In the genomic region with DNA sequence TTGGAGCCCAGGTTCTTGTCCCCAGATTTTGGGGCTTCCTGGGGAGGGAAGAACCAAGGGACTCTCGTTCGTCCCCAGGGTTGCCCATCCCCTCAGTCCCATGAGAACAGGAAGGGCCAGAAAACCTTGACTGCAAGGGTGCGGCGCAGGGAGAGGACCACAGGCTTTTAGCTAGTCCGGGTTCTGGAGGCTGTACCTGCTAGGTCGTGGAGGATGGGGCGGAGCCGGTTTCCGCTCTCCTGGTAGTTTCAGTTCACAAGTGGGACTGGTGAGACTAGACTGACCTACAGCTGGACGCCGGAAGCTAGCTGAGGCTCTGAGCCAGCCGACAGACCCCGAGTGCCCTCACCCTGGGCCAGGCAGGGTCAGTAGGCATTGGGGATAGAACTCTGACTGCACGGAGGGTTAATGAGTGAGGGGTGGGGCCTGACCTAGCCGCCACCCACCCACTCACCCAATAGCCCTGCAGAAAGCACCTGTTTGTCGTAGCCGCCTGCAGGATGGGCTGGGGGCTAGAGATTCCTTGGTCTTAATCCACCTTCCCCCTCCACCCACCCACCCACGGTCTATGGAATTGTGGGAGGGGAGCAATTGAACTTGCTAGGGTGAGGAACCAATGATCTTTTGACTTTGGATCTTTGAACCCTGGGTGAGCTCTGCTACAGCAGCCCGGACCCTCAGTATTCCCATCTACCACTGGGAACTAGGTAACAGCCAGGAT, we compare ENCODE assay signal across 8 cellular contexts. TPM values are rescaled to one million over a fixed set of nuclear protein-coding genes. Genes with fewer than 3 reads are reported as not detected.
DNase-seq lines count a peak whose midpoint lies in the region; ATAC-seq and TF ChIP-seq lines count a peak whose summit lies in the region.

No MANE protein-coding gene starts in this region.

- DNase-seq in cardiac muscle cell (ENCODE audit: low read depth in 1 of 2, low spot score in 1 of 2): peak; percentile 35 to 39
- DNase-seq in cardiac septum (ENCODE audit: low spot score): no peak
- peak; percentile 59 to 75 for DNase-seq in dermis microvascular lymphatic vessel endothelial cell (ENCODE audit: low read depth in 2 of 2)
- DNase-seq in aorta: peak in 1 of 2 donors; percentile 73
- DNase-seq in SIG-M5 treated with dmso at 0.1 percent for 504 hours (lab: John Stamatoyannopoulos, UW; ENCODE audit: unreplicated experiment): no peak

- ATAC-seq in aorta (ENCODE audit: low FRiP score) (no peak), GM18868 (IDR thresholded peaks at IDR 0.05; ENCODE audit: unreplicated experiment) (no peak)

- H3K4me1 ChIP-seq in cardiac muscle cell (ENCODE audit: low read depth) (no peaks in the 10 kb centered on the region), mucosa of rectum (ENCODE audit: control insufficient read depth in 2 of 2, insufficient read depth in 2 of 2, low read length in 2 of 2) (peaks cover 19 to 24% of the 10 kb centered on the region in 2 donors), aorta (ENCODE audit: control insufficient read depth in 1 of 2, insufficient read depth in 2 of 2, low read length in 2 of 2) (no peaks in the 10 kb centered on the region)

- H4K20me1 ChIP-seq in SU-DHL-6 (ENCODE audit: low read depth, low read length): no peaks in the 10 kb centered on the region

- H3K27ac ChIP-seq in cardiac muscle cell (no peak overlapping the region), SU-DHL-6 (ENCODE audit: low read depth, low read length) (no peak overlapping the region), mucosa of rectum (ENCODE audit: low read depth in 2 of 2, low read length in 2 of 2) (peak overlapping the region; percentile 97 to 98), aorta (ENCODE audit: low read depth in 1 of 2, low read length in 2 of 2) (peak overlapping the region; percentile 46 to 97)

- peaks cover 12% of the 10 kb centered on the region for H3F3A ChIP-seq in SU-DHL-6 (ENCODE audit: insufficient read depth)

- H3K9me3 ChIP-seq in cardiac muscle cell (ENCODE audit: low read depth): no peaks in the 10 kb centered on the region
- no peaks in the 10 kb centered on the region for H3K9me3 ChIP-seq in SU-DHL-6 (ENCODE audit: insufficient read depth, low read length)
- H3K9me3 ChIP-seq in mucosa of rectum (ENCODE audit: control insufficient read depth in 2 of 2, low read length in 2 of 2): no peaks in the 10 kb centered on the region
- H3K9me3 ChIP-seq in aorta (ENCODE audit: control insufficient read depth, low read length): no peaks in the 10 kb centered on the region

- peak overlapping the region; percentile 59 for H3K9ac ChIP-seq in SU-DHL-6 (ENCODE audit: low read length)
- H3K9ac ChIP-seq in mucosa of rectum (ENCODE audit: low read depth in 1 of 2, low read length in 2 of 2): peak overlapping the region; percentile 57 to 99

- peak overlapping the region; percentile 86 for H2AFZ ChIP-seq in SU-DHL-6 (ENCODE audit: low read depth, low read length, severe bottlenecking)

- H3K27me3 ChIP-seq in cardiac muscle cell: peaks cover 8% of the 10 kb centered on the region
- no peaks in the 10 kb centered on the region for H3K27me3 ChIP-seq in SU-DHL-6 (ENCODE audit: low read length)
- H3K27me3 ChIP-seq in mucosa of rectum (ENCODE audit: control insufficient read depth in 2 of 2, insufficient read depth in 2 of 2, low read length in 2 of 2): no peaks in the 10 kb centered on the region
- H3K27me3 ChIP-seq in aorta (ENCODE audit: control insufficient read depth in 1 of 2, insufficient read depth in 2 of 2, low read length in 1 of 2): no peaks in the 10 kb centered on the region

- H3K36me3 ChIP-seq in cardiac muscle cell (no peaks in the 10 kb centered on the region), SU-DHL-6 (ENCODE audit: low read length) (no peaks in the 10 kb centered on the region), mucosa of rectum (ENCODE audit: control insufficient read depth in 2 of 2, insufficient read depth in 2 of 2, low read length in 2 of 2) (no peaks in the 10 kb centered on the region), aorta (ENCODE audit: control insufficient read depth in 1 of 2, insufficient read depth in 2 of 2, low read length in 1 of 2) (no peaks in the 10 kb centered on the region)

- H3K9me2 ChIP-seq in SU-DHL-6 (replicated peaks; ENCODE audit: insufficient read depth, low read length): no peaks in the 10 kb centered on the region

- intact Hi-C loops in cardiac septum (cut with DNase I) (loop anchor here (5.0 kb wide), 1 partner anchor 99 kb away; no protein-coding TSS in a partner anchor), aorta (cut with DNase I) (loop anchor here (5.0 to 10.0 kb wide), 4 partner anchors 54 to 136 kb away; a partner anchor contains a TSS)

- TF ChIP-seq CTCF in cardiac muscle cell (IDR thresholded peaks at IDR 0.05; ENCODE audit: low read depth, low read length) (no peak), SU-DHL-6 (IDR thresholded peaks at IDR 0.05; ENCODE audit: insufficient read depth, low read length, poor library complexity, severe bottlenecking) (no peak)

- H3K4me3 ChIP-seq in cardiac muscle cell (peak overlapping the region; percentile 57), SU-DHL-6 (ENCODE audit: insufficient read depth, low read length, poor library complexity, severe bottlenecking) (peak overlapping the region; percentile 61), mucosa of rectum (ENCODE audit: low read length in 2 of 2) (peak overlapping the region; percentile 81 to 87), aorta (ENCODE audit: low read length in 2 of 2) (peak overlapping the region; percentile 38 to 70)

- H3K79me2 ChIP-seq in SU-DHL-6 (ENCODE audit: insufficient read depth, low read length): no peaks in the 10 kb centered on the region

- H3K4me2 ChIP-seq in SU-DHL-6 (ENCODE audit: low read depth, low read length, poor library complexity, severe bottlenecking): peak overlapping the region; percentile 53

- 16 to 23% methylated on average over 19 of the region's 19 CpGs for whole genome bisulfite sequencing in aorta, 2 donors

RNA-seq across cellular contexts. Expression of a gene that starts 1.5 kb away (rescaled TPM):
- total RNA-seq in cardiac muscle cell (3.6 and 4.1 TPM in 2 replicates), cardiac septum (9.8 TPM), dermis microvascular lymphatic vessel endothelial cell (34.9 and 122 TPM in 2 replicates), aorta (100 to 1,000 TPM in 1 of 2 donors, 10 to 100 TPM in 1; 73.1 to 145 TPM)
- polyA plus RNA-seq in cardiac muscle cell (2.9 and 4.3 TPM in 2 replicates), aorta (10 to 100 TPM; 57.4 to 86.8 TPM)

RNA-seq across cellular contexts. Expression of a gene that starts 21.6 kb away (rescaled TPM):
- 26.1 and 41.5 TPM in 2 replicates for total RNA-seq in cardiac muscle cell
- 30.9 and 38.7 TPM in 2 replicates for polyA plus RNA-seq in cardiac muscle cell
- total RNA-seq in cardiac septum: 12.5 TPM
- 1.5 and 3.5 TPM in 2 replicates for total RNA-seq in dermis microvascular lymphatic vessel endothelial cell
- 10 to 100 TPM; 25.0 to 25.8 TPM for total RNA-seq in aorta
- 10 to 100 TPM in 1 of 2 donors, 1 to 10 TPM in 1; 8.8 to 74.1 TPM for polyA plus RNA-seq in aorta

Comparison
In these comparisons a context has a peak if more than half of its experiments do, and no peak if none do; other contexts are left out.
1. DNase-seq: peak in cardiac muscle cell (2 of 2) and dermis microvascular lymphatic vessel endothelial cell (2 of 2); none in cardiac septum (single experiment) and SIG-M5 treated with dmso at 0.1 percent for 504 hours (single experiment).
2. H3K27ac ChIP-seq: peak in mucosa of rectum (2 of 2) and aorta (2 of 2); none in cardiac muscle cell (single experiment) and SU-DHL-6 (single experiment).
3. Peak in every context shown above with its lines, with median percentiles within 50 percentile points of each other: H3K4me3 ChIP-seq.